ENCODE assay signal across 1 cellular context in genomic region chr17:50192873-50193274, GRCh38.
TF ChIP-seq lines count a peak whose summit lies in the region.

No MANE protein-coding gene starts in this region.

TF ChIP-seq in GM12878, 131 proteins besides CTCF, POLR2A, EP300 and RAD21 (continued from another document):
- TF ChIP-seq PRDM15 (CRISPR knock-in tag; IDR thresholded peaks at IDR 0.05) (no peak), PBX3 (IDR thresholded peaks at IDR 0.05; ENCODE audit: insufficient replicate concordance, low read depth, low read length) (no peak), RB1 (IDR thresholded peaks at IDR 0.05; ENCODE audit: borderline replicate concordance) (no peak), TAF1 (IDR thresholded peaks at IDR 0.05; ENCODE audit: borderline replicate concordance, low read depth, low read length) (0 out of 2 replicates have a peak, but pooled peaks have one; percentile 13), CREM (IDR thresholded peaks at IDR 0.05; ENCODE audit: low read depth) (no peak), KLF5 (IDR thresholded peaks at IDR 0.05; ENCODE audit: partially characterized antibody) (no peak), ZNF217 (IDR thresholded peaks at IDR 0.05) (no peak), ZZZ3 (IDR thresholded peaks at IDR 0.05; ENCODE audit: control insufficient read depth, insufficient read length, low read depth) (no peak), CREB1 (IDR thresholded peaks at IDR 0.05; ENCODE audit: low read depth) (no peak), MLLT1 (IDR thresholded peaks at IDR 0.05) (no peak), NFYA (IDR thresholded peaks at IDR 0.05; ENCODE audit: borderline replicate concordance, low read depth, low read length) (no peak), NR2C2 (IDR thresholded peaks at IDR 0.05; ENCODE audit: borderline replicate concordance, control insufficient read depth, insufficient read length, low read depth) (no peak), NKRF (conservative IDR thresholded peaks at IDR 0.05) (no peak), SP1 (IDR thresholded peaks at IDR 0.05; ENCODE audit: low read depth, low read length) (no peak), ATF2 (IDR thresholded peaks at IDR 0.05; ENCODE audit: low read length) (no peak), HDAC2 (IDR thresholded peaks at IDR 0.05) (no peak), REST (IDR thresholded peaks at IDR 0.05; ENCODE audit: low read depth, low read length) (no peak), GATAD2B (conservative IDR thresholded peaks at IDR 0.05; ENCODE audit: low read depth) (peak; percentile 4; the same call in 1 of the 2 replicates), ATF3 (IDR thresholded peaks at IDR 0.05; ENCODE audit: borderline replicate concordance, extremely low read depth, low read depth, low read length) (no peak), ASH2L (IDR thresholded peaks at IDR 0.05; ENCODE audit: borderline replicate concordance, low read depth) (no peak)
